30 cellular contexts compared by ENCODE assay signal in genomic region chr11:94636388-94636787, GRCh38.
"Had no signal": no experiment of that assay in that cellular context is flagged by ENCODE, and none has a peak within 500 bp of the region (broad histone marks: within the 10 kb centered on the region; RNA-seq: fewer than 3 reads in every experiment).

No MANE protein-coding gene starts in this region.

- DNase-seq: activated CD4-positive, alpha-beta memory T cell treated with anti-CD3 and anti-CD28 coated beads, Interleukin-2, amount 10 ng/mL, durations not matched to agents 7 days and 5 days; activated CD4-positive, alpha-beta T cell treated with anti-CD3 and anti-CD28 coated beads for 36 hours; activated CD4-positive, alpha-beta T cell treated with anti-CD3 and anti-CD28 coated beads, Interleukin-2, amount 10 ng/mL, durations not matched to agents 24 days and 14 days; activated CD4-positive, alpha-beta T cell treated with anti-CD3 and anti-CD28 coated beads, Interleukin-2, amount 50 U/mL, for 4 hours; activated CD4-positive, CD25-positive, alpha-beta regulatory T cell; activated CD4-positive, CD25-positive, alpha-beta regulatory T cell treated with anti-CD3 and anti-CD28 coated beads, Interleukin-2, amount 50 U/mL, for 72 hours; activated CD8-positive, alpha-beta memory T cell treated with anti-CD3 and anti-CD28 coated beads, Interleukin-2, amount 50 U/mL, for 48 hours; activated gamma-delta T cell; activated naive CD4-positive, alpha-beta T cell; activated naive CD4-positive, alpha-beta T cell treated with anti-CD3 and anti-CD28 coated beads, Interleukin-2, amount 50 U/mL, for 16 hours; activated T-cell treated with anti-CD3 and anti-CD28 coated beads for 4 hours; activated T-cell treated with anti-CD3 and anti-CD28 coated beads, Interleukin-2, amount 50 U/mL, for 24 hours; activated T-cell treated with anti-CD3 and anti-CD28 coated beads, Interleukin-2, amount 50 U/mL, for 72 hours; amniotic stem cell; anterior cingulate cortex; brain microvascular endothelial cell; dorsolateral prefrontal cortex; effector memory CD4-positive, alpha-beta T cell; endodermal cell; foreskin fibroblast; head of caudate nucleus; hippocampal formation; T-helper 1 cell; T-helper 17 cell; T1000 had no signal

- H3K36me3 ChIP-seq: brain microvascular endothelial cell had no signal

- H3K36me3 Mint-ChIP-seq: activated naive CD8-positive, alpha-beta T cell had no signal

- H3K9me3 Mint-ChIP-seq: activated CD4-positive, alpha-beta memory T cell treated with anti-CD3 and anti-CD28 coated beads, Interleukin-2, amount 10 ng/mL, durations not matched to agents 7 days and 5 days; activated CD4-positive, alpha-beta T cell treated with anti-CD3 and anti-CD28 coated beads, Interleukin-2, amount 10 ng/mL, durations not matched to agents 24 days and 14 days; activated T-cell treated with anti-CD3 and anti-CD28 coated beads, Interleukin-2, amount 50 U/mL, for 24 hours; activated T-cell treated with anti-CD3 and anti-CD28 coated beads, Interleukin-2, amount 50 U/mL, for 72 hours; central memory CD8-positive, alpha-beta T cell; dendritic cell treated with granulocyte-macrophage colony-stimulating factor and Interleukin-4, amounts not matched to agents 40 ng/mL and 50 ng/mL, for 4 days; endodermal cell; T-helper 2 cell treated with Interferon-gamma antibody and Interleukin-4, amounts not matched to agents 5 μg/mL and 100 μg/mL, for 36 hours had no signal

- H3K27ac Mint-ChIP-seq: activated CD4-positive, alpha-beta memory T cell treated with anti-CD3 and anti-CD28 coated beads, Interleukin-2, amount 10 ng/mL, durations not matched to agents 7 days and 5 days; activated CD4-positive, alpha-beta T cell treated with anti-CD3 and anti-CD28 coated beads for 36 hours; activated CD4-positive, alpha-beta T cell treated with anti-CD3 and anti-CD28 coated beads, Interleukin-2, amount 10 ng/mL, durations not matched to agents 24 days and 14 days; activated naive CD8-positive, alpha-beta T cell; activated T-cell treated with anti-CD3 and anti-CD28 coated beads, Interleukin-2, amount 50 U/mL, for 24 hours; activated T-cell treated with anti-CD3 and anti-CD28 coated beads, Interleukin-2, amount 50 U/mL, for 72 hours; dendritic cell treated with granulocyte-macrophage colony-stimulating factor and Interleukin-4, amounts not matched to agents 40 ng/mL and 50 ng/mL, for 4 days; endodermal cell; T-helper 17 cell; T-helper 2 cell treated with Interferon-gamma antibody and Interleukin-4, amounts not matched to agents 5 μg/mL and 100 μg/mL, for 36 hours had no signal

- H3K27me3 ChIP-seq: brain microvascular endothelial cell, dorsolateral prefrontal cortex had no signal

- H3K27me3 Mint-ChIP-seq: activated CD4-positive, alpha-beta memory T cell treated with anti-CD3 and anti-CD28 coated beads, Interleukin-2, amount 10 ng/mL, durations not matched to agents 7 days and 5 days; activated CD4-positive, alpha-beta T cell treated with anti-CD3 and anti-CD28 coated beads for 36 hours; activated naive CD8-positive, alpha-beta T cell; activated T-cell treated with anti-CD3 and anti-CD28 coated beads, Interleukin-2, amount 50 U/mL, for 24 hours; central memory CD8-positive, alpha-beta T cell; dendritic cell treated with granulocyte-macrophage colony-stimulating factor and Interleukin-4, amounts not matched to agents 40 ng/mL and 50 ng/mL, for 4 days; T-helper 17 cell had no signal

- H3K4me3 ChIP-seq: coronary artery, dorsolateral prefrontal cortex had no signal

- H3K4me3 Mint-ChIP-seq: activated CD4-positive, alpha-beta memory T cell treated with anti-CD3 and anti-CD28 coated beads, Interleukin-2, amount 10 ng/mL, durations not matched to agents 7 days and 5 days; activated CD4-positive, alpha-beta T cell treated with anti-CD3 and anti-CD28 coated beads for 36 hours; activated CD4-positive, alpha-beta T cell treated with anti-CD3 and anti-CD28 coated beads, Interleukin-2, amount 10 ng/mL, durations not matched to agents 24 days and 14 days; activated naive CD8-positive, alpha-beta T cell; activated T-cell treated with anti-CD3 and anti-CD28 coated beads, Interleukin-2, amount 50 U/mL, for 24 hours; activated T-cell treated with anti-CD3 and anti-CD28 coated beads, Interleukin-2, amount 50 U/mL, for 72 hours; central memory CD8-positive, alpha-beta T cell; dendritic cell treated with granulocyte-macrophage colony-stimulating factor and Interleukin-4, amounts not matched to agents 40 ng/mL and 50 ng/mL, for 4 days; endodermal cell; T-helper 17 cell; T-helper 2 cell treated with Interferon-gamma antibody and Interleukin-4, amounts not matched to agents 5 μg/mL and 100 μg/mL, for 36 hours had no signal

- ATAC-seq: activated CD4-positive, alpha-beta T cell treated with anti-CD3 and anti-CD28 coated beads for 36 hours; activated T-cell treated with anti-CD3 and anti-CD28 coated beads, Interleukin-2, amount 50 U/mL, for 72 hours; T-helper 17 cell had no signal

- H3K4me1 Mint-ChIP-seq: activated CD4-positive, alpha-beta T cell treated with anti-CD3 and anti-CD28 coated beads for 36 hours; central memory CD8-positive, alpha-beta T cell had no signal

- H3K27ac ChIP-seq: brain microvascular endothelial cell, coronary artery had no signal
